In the genomic region with DNA sequence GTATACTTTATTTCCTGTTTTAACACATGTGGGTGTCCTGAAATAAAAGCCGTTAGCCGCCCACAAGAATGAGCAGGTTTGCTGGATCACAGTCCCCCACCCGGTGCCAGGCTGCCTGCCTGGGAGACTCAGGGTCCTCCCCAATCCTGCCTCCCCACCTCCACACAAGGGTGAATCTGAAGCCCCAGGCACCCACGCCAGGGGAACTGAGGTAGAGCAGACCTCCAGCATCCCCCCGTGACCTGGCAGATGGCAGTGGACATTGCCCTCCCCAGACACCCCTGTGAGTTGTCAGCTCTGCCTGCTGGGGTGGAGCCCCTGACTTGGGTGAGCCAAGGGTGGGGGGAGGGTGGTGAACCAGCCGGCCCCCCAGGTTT, we compare ENCODE assay signal across 1 cellular context.
TF ChIP-seq lines count a peak whose summit lies in the region.

No MANE protein-coding gene starts in this region.

TF ChIP-seq in GM23338, 12 proteins besides CTCF, POLR2A, EP300 and RAD21 (continued from another document):
- TF ChIP-seq, protein P1, sequence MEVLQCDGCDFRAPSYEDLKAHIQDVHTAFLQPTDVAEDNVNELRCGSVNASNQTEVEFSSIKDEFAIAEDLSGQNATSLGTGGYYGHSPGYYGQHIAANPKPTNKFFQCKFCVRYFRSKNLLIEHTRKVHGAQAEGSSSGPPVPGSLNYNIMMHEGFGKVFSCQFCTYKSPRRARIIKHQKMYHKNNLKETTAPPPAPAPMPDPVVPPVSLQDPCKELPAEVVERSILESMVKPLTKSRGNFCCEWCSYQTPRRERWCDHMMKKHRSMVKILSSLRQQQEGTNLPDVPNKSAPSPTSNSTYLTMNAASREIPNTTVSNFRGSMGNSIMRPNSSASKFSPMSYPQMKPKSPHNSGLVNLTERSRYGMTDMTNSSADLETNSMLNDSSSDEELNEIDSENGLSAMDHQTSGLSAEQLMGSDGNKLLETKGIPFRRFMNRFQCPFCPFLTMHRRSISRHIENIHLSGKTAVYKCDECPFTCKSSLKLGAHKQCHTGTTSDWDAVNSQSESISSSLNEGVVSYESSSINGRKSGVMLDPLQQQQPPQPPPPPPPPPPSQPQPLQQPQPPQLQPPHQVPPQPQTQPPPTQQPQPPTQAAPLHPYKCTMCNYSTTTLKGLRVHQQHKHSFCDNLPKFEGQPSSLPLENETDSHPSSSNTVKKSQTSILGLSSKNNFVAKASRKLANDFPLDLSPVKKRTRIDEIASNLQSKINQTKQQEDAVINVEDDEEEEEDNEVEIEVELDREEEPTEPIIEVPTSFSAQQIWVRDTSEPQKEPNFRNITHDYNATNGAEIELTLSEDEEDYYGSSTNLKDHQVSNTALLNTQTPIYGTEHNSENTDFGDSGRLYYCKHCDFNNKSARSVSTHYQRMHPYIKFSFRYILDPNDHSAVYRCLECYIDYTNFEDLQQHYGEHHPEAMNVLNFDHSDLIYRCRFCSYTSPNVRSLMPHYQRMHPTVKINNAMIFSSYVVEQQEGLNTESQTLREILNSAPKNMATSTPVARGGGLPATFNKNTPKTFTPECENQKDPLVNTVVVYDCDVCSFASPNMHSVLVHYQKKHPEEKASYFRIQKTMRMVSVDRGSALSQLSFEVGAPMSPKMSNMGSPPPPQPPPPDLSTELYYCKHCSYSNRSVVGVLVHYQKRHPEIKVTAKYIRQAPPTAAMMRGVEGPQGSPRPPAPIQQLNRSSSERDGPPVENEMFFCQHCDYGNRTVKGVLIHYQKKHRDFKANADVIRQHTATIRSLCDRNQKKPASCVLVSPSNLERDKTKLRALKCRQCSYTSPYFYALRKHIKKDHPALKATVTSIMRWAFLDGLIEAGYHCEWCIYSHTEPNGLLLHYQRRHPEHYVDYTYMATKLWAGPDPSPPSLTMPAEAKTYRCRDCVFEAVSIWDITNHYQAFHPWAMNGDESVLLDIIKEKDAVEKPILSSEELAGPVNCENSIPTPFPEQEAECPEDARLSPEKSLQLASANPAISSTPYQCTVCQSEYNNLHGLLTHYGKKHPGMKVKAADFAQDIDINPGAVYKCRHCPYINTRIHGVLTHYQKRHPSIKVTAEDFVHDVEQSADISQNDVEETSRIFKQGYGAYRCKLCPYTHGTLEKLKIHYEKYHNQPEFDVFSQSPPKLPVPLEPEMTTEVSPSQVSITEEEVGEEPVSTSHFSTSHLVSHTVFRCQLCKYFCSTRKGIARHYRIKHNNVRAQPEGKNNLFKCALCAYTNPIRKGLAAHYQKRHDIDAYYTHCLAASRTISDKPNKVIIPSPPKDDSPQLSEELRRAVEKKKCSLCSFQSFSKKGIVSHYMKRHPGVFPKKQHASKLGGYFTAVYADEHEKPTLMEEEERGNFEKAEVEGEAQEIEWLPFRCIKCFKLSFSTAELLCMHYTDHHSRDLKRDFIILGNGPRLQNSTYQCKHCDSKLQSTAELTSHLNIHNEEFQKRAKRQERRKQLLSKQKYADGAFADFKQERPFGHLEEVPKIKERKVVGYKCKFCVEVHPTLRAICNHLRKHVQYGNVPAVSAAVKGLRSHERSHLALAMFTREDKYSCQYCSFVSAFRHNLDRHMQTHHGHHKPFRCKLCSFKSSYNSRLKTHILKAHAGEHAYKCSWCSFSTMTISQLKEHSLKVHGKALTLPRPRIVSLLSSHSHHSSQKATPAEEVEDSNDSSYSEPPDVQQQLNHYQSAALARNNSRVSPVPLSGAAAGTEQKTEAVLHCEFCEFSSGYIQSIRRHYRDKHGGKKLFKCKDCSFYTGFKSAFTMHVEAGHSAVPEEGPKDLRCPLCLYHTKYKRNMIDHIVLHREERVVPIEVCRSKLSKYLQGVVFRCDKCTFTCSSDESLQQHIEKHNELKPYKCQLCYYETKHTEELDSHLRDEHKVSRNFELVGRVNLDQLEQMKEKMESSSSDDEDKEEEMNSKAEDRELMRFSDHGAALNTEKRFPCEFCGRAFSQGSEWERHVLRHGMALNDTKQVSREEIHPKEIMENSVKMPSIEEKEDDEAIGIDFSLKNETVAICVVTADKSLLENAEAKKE (CRISPR knock-in tag; IDR thresholded peaks at IDR 0.05), result no peak
- TF ChIP-seq NANOG (IDR thresholded peaks at IDR 0.05; ENCODE audit: borderline replicate concordance) (no peak), ZNF331 (CRISPR knock-in tag; IDR thresholded peaks at IDR 0.05; ENCODE audit: low read depth) (no peak), POLR2AphosphoS5 (IDR thresholded peaks at IDR 0.05; ENCODE audit: low read depth) (no peak), ZNF114 (CRISPR knock-in tag; IDR thresholded peaks at IDR 0.05) (no peak)
- TF ChIP-seq, protein P2, sequence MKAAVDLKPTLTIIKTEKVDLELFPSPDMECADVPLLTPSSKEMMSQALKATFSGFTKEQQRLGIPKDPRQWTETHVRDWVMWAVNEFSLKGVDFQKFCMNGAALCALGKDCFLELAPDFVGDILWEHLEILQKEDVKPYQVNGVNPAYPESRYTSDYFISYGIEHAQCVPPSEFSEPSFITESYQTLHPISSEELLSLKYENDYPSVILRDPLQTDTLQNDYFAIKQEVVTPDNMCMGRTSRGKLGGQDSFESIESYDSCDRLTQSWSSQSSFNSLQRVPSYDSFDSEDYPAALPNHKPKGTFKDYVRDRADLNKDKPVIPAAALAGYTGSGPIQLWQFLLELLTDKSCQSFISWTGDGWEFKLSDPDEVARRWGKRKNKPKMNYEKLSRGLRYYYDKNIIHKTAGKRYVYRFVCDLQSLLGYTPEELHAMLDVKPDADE (IDR thresholded peaks at IDR 0.05), result no peak
